8 cellular contexts compared by ENCODE assay signal in genomic region chr17:76354317-76354729, GRCh38. TPM values are rescaled to one million over a fixed set of nuclear protein-coding genes. Genes with fewer than 3 reads are reported as not detected.
DNase-seq lines count a peak whose midpoint lies in the region; ATAC-seq and TF ChIP-seq lines count a peak whose summit lies in the region.

No MANE protein-coding gene starts in this region.

- H3K79me2 ChIP-seq in parathyroid adenoma, result peaks cover 14% of the 10 kb centered on the region

- peak overlapping the region; percentile 96 for H2AFZ ChIP-seq in parathyroid adenoma

- no peak for TF ChIP-seq POLR2A in esophagus squamous epithelium (IDR thresholded peaks at IDR 0.05)

- 0 to 1% methylated on average over 14 of the region's 18 CpGs for WGBS in esophagus squamous epithelium, 2 donors

- BruUV-seq in Panc1 (replicated peaks; lab: Mats Ljungman, UMichigan), result no TSS peak

- in situ Hi-C loops in Panc1 (cut with HindIII; ENCODE audit: low pct_unique_long_range_greater_than_20kb, low sequenced_read_pairs), result no loop called here

- intact Hi-C loops in Panc1 (cut with micrococcal nuclease; ENCODE audit: unreplicated experiment), result no loop called here
- intact Hi-C loops in esophagus squamous epithelium (cut with DNase I), result no loop called here

- H3K27ac ChIP-seq in Panc1 (ENCODE audit: low read length) (peak overlapping the region; percentile 94), esophagus squamous epithelium (peak overlapping the region; percentile 90 to 94 (median 92)), parathyroid adenoma (peak overlapping the region; percentile 93)

- TF ChIP-seq CTCF in GM12864 (IDR thresholded peaks at IDR 0.05; ENCODE audit: low read depth, low read length, missing control alignments), result no peak
- no peak for TF ChIP-seq CTCF in Panc1 (IDR thresholded peaks at IDR 0.05)
- TF ChIP-seq CTCF in esophagus squamous epithelium (IDR thresholded peaks at IDR 0.05), result no peak
- TF ChIP-seq CTCF in parathyroid adenoma (IDR thresholded peaks at IDR 0.05), result no peak

- peak overlapping the region; percentile 92 for H3K4me2 ChIP-seq in parathyroid adenoma (ENCODE audit: low read length)

- H3K9me3 ChIP-seq in Panc1 (ENCODE audit: control insufficient read depth, insufficient read depth, low read depth, low read length), result no peaks in the 10 kb centered on the region
- H3K9me3 ChIP-seq in esophagus squamous epithelium, result no peaks in the 10 kb centered on the region
- no peaks in the 10 kb centered on the region for H3K9me3 ChIP-seq in parathyroid adenoma (ENCODE audit: control insufficient read depth, low read length)

- DNase-seq in GM12864 (ENCODE audit: low read depth), result no peak
- DNase-seq in Panc1 (ENCODE audit: low read depth, low spot score), result no peak
- no peak for DNase-seq in esophagus squamous epithelium (lab: John Stamatoyannopoulos, UW)
- DNase-seq in left lobe of liver (ENCODE audit: low spot score), result no peak
- no peak for DNase-seq in SKM-1 treated with dmso at 0.1 percent for 144 hours (lab: John Stamatoyannopoulos, UW; ENCODE audit: unreplicated experiment)
- DNase-seq in cerebellar nuclear complex (lab: John Stamatoyannopoulos, UW), result no peak

- ATAC-seq in Panc1 (peak; percentile 2; the same call in 1 of the 2 replicates), left lobe of liver (no peak), GM18873 (IDR thresholded peaks at IDR 0.05; ENCODE audit: low FRiP score, unreplicated experiment) (no peak)

- POLR2A ChIA-PET in Panc1 (lab: Charles Lee), result interaction anchor here (0.5 kb wide), 1 partner anchor 458 kb away, joined by 6 read pairs; the partner anchor contains the start of gene TRIM65

- H3K27me3 ChIP-seq in Panc1 (ENCODE audit: control insufficient read depth, insufficient read depth, low read length) (no peaks in the 10 kb centered on the region), esophagus squamous epithelium (no peaks in the 10 kb centered on the region), parathyroid adenoma (ENCODE audit: control insufficient read depth, insufficient read depth, low read length) (no peaks in the 10 kb centered on the region)

- peak overlapping the region; percentile 38 for H3K9ac ChIP-seq in parathyroid adenoma

- CTCF ChIA-PET in Panc1 (lab: Charles Lee), result interaction anchor here (0.6 to 1.4 kb wide), 7 partner anchors 11 to 236 kb away, joined by 4 to 14 read pairs (median 5); no protein-coding TSS in a partner anchor

- H3K4me3 ChIP-seq in GM12864 (ENCODE audit: low read depth, low read length) (peak overlapping the region; percentile 71), Panc1 (ENCODE audit: low read depth in 2 of 2, low read length in 2 of 2) (peak overlapping the region; percentile 78 to 89), esophagus squamous epithelium (peak overlapping the region; percentile 67 to 97 (median 91)), parathyroid adenoma (ENCODE audit: low read depth, low read length) (peak overlapping the region; percentile 81)

- H3K4me1 ChIP-seq in Panc1 (ENCODE audit: control insufficient read depth, insufficient read depth, low read length) (peaks cover 16% of the 10 kb centered on the region), esophagus squamous epithelium (peaks cover 6 to 43% (median 7%) of the 10 kb centered on the region in 3 donors), parathyroid adenoma (no peaks in the 10 kb centered on the region)

- H3K36me3 ChIP-seq in Panc1 (ENCODE audit: control insufficient read depth, insufficient read depth, low read length) (peaks cover 3% of the 10 kb centered on the region; the same call in 1 of the 2 replicates), esophagus squamous epithelium (no peaks in the 10 kb centered on the region), parathyroid adenoma (ENCODE audit: control insufficient read depth, insufficient read depth, low read length) (no peaks in the 10 kb centered on the region)

RNA-seq across cellular contexts. Expression of gene PRPSAP1, which starts 0.6 kb away (rescaled TPM):
- total RNA-seq in Panc1 (2021; ENCODE audit: unreplicated experiment) (99.6 TPM), esophagus squamous epithelium (10 to 100 TPM; 36.0 to 68.6 (median 49.5) TPM), left lobe of liver (55.0 TPM)
- polyA plus RNA-seq in Panc1 (2012; ENCODE audit: insufficient read length), result 92.9 TPM

RNA-seq across cellular contexts. Expression of gene SPHK1, which starts 30.1 kb away (rescaled TPM):
- total RNA-seq in Panc1 (2021; ENCODE audit: unreplicated experiment), result 18.2 TPM
- polyA plus RNA-seq in Panc1 (2012; ENCODE audit: insufficient read length), result 17.7 TPM
- total RNA-seq in esophagus squamous epithelium, result 10 to 100 TPM; 17.0 to 37.0 (median 22.8) TPM
- 0.93 TPM for total RNA-seq in left lobe of liver

RNA-seq across cellular contexts. Expression of gene QRICH2, which starts 46.2 kb away (rescaled TPM):
- total RNA-seq in Panc1 (2021; ENCODE audit: unreplicated experiment), result 0.92 TPM
- 2.1 TPM for polyA plus RNA-seq in Panc1 (2012; ENCODE audit: insufficient read length)
- 1 to 10 TPM; 1.1 to 2.8 (median 1.8) TPM for total RNA-seq in esophagus squamous epithelium
- total RNA-seq in left lobe of liver, result 2.6 TPM
